9 cellular contexts compared by ENCODE assay signal in the genomic region with DNA sequence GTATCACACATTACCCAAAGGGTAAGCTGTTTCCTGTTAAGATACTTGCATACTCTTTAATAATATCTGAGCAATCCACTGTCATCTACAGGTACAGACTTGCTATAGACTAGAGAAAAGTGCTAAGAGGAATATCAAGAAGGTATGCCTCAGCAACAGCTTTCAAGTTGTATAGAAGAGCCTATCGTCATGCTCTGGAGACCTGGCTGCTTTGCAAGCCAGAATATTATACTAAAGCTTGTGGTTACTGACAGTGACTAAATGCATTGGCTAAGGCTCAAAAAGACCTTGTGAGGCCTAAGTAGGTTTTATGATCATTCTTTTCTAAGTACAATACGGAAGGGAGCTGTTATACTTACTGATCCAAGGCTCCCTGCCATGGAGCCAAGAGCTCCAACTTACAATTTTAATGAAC. TPM values are rescaled to one million over a fixed set of nuclear protein-coding genes. Genes with fewer than 3 reads are reported as not detected.
DNase-seq lines count a peak whose midpoint lies in the region; ATAC-seq and TF ChIP-seq lines count a peak whose summit lies in the region.
"Had no signal": no experiment of that assay in that cellular context is flagged by ENCODE, and none has a peak within 500 bp of the region (broad histone marks: within the 10 kb centered on the region; RNA-seq: fewer than 3 reads in every experiment).

No MANE protein-coding gene starts in this region.

- H3K4me1 ChIP-seq in tibial artery, result no peaks in the 10 kb centered on the region

- POLR2A ChIA-PET in activated CD4-positive, alpha-beta T cell treated with anti-CD3 and anti-CD28 coated beads, Interleukin-2, amount 10 ng/mL, durations not matched to agents 7 days and 5 days (lab: Charles Lee), result interaction anchor here (1.0 kb wide), 1 partner anchor 8 kb away, joined by 5 read pairs; no protein-coding TSS in a partner anchor

- CTCF ChIA-PET in activated CD4-positive, alpha-beta T cell treated with anti-CD3 and anti-CD28 coated beads, Interleukin-2, amount 10 ng/mL, durations not matched to agents 7 days and 5 days (lab: Charles Lee), result interaction anchor here (0.8 to 1.6 kb wide), 2 partner anchors 14 to 28 kb away, joined by 3 read pairs; no protein-coding TSS in a partner anchor

- H3K27ac Mint-ChIP-seq in activated CD4-positive, alpha-beta T cell treated with anti-CD3 and anti-CD28 coated beads, Interleukin-2, amount 10 ng/mL, durations not matched to agents 7 days and 5 days, result peak overlapping the region; percentile 19
- H3K27ac Mint-ChIP-seq: dendritic cell treated with granulocyte-macrophage colony-stimulating factor and Interleukin-4, amounts not matched to agents 40 ng/mL and 50 ng/mL, for 4 days had no signal

- no peak for TF ChIP-seq CTCF in tibial artery (IDR thresholded peaks at IDR 0.05)

- intact Hi-C loops in tibial artery (cut with DNase I; ENCODE audit: low total_unique reads), result no loop called here

- H3K4me1 Mint-ChIP-seq in activated CD4-positive, alpha-beta T cell treated with anti-CD3 and anti-CD28 coated beads, Interleukin-2, amount 10 ng/mL, durations not matched to agents 7 days and 5 days, result peaks cover 44% of the 10 kb centered on the region

- peaks cover 0 to 15% (median 7%) of the 10 kb centered on the region in 3 donors for H3K36me3 ChIP-seq in tibial artery

- no peaks in the 10 kb centered on the region for H3K9me3 Mint-ChIP-seq in activated CD4-positive, alpha-beta T cell treated with anti-CD3 and anti-CD28 coated beads, Interleukin-2, amount 10 ng/mL, durations not matched to agents 7 days and 5 days
- H3K9me3 Mint-ChIP-seq: dendritic cell treated with granulocyte-macrophage colony-stimulating factor and Interleukin-4, amounts not matched to agents 40 ng/mL and 50 ng/mL, for 4 days had no signal

- peak overlapping the region; percentile 94 for H3K27ac ChIP-seq in epithelial cell of prostate
- no peak overlapping the region for H3K27ac ChIP-seq in tibial artery

- peak; percentile 95 for ATAC-seq in HG02798 (IDR thresholded peaks at IDR 0.05; ENCODE audit: poor library complexity, unreplicated experiment)

- no peaks in the 10 kb centered on the region for H3K27me3 Mint-ChIP-seq in activated CD4-positive, alpha-beta T cell treated with anti-CD3 and anti-CD28 coated beads, Interleukin-2, amount 10 ng/mL, durations not matched to agents 7 days and 5 days
- H3K27me3 Mint-ChIP-seq: dendritic cell treated with granulocyte-macrophage colony-stimulating factor and Interleukin-4, amounts not matched to agents 40 ng/mL and 50 ng/mL, for 4 days had no signal

- no peaks in the 10 kb centered on the region for H3K9me3 ChIP-seq in tibial artery

- peaks cover 12% of the 10 kb centered on the region for H3K36me3 Mint-ChIP-seq in activated CD4-positive, alpha-beta T cell treated with anti-CD3 and anti-CD28 coated beads, Interleukin-2, amount 10 ng/mL, durations not matched to agents 7 days and 5 days (ENCODE audit: low read depth)

- no peaks in the 10 kb centered on the region for H3K27me3 ChIP-seq in tibial artery

- no peak overlapping the region for H3K4me3 ChIP-seq in tibial artery

- H3K4me3 Mint-ChIP-seq in activated CD4-positive, alpha-beta T cell treated with anti-CD3 and anti-CD28 coated beads, Interleukin-2, amount 10 ng/mL, durations not matched to agents 7 days and 5 days, result peak overlapping the region; percentile 58
- H3K4me3 Mint-ChIP-seq: dendritic cell treated with granulocyte-macrophage colony-stimulating factor and Interleukin-4, amounts not matched to agents 40 ng/mL and 50 ng/mL, for 4 days had no signal

- no peak for DNase-seq in activated CD4-positive, alpha-beta T cell treated with anti-CD3 and anti-CD28 coated beads, Interleukin-2, amount 10 ng/mL, durations not matched to agents 7 days and 5 days
- DNase-seq in activated CD4-positive, alpha-beta T cell treated with anti-CD3 and anti-CD28 coated beads, Interleukin-2, amount 50 U/mL, for 4 hours, result no peak
- peak; percentile 51 for DNase-seq in NCI-H226
- DNase-seq in epithelial cell of prostate (ENCODE audit: low read depth, low spot score), result peak; percentile 91
- DNase-seq in tibial artery, result no peak
- DNase-seq in NCI-H2171 treated with DMSO at 0.1 percent for 48 hours (lab: John Stamatoyannopoulos, UW), result no peak
- no peak for DNase-seq in NCI-H1436 (lab: John Stamatoyannopoulos, UW)

RNA-seq across cellular contexts. Expression of a gene that starts 11.3 kb away (rescaled TPM):
- total RNA-seq in activated CD4-positive, alpha-beta T cell treated with anti-CD3 and anti-CD28 coated beads, Interleukin-2, amount 10 ng/mL, durations not matched to agents 7 days and 5 days, result 10 to 100 TPM; 47.7 to 59.5 TPM

Comparison
In these comparisons a context has a peak if more than half of its experiments do, and no peak if none do; other contexts are left out.
1. DNase-seq: peak in NCI-H226 (single experiment) and epithelial cell of prostate (single experiment); none in activated CD4-positive, alpha-beta T cell treated with anti-CD3 and anti-CD28 coated beads, Interleukin-2, amount 10 ng/mL, durations not matched to agents 7 days and 5 days (single experiment), activated CD4-positive, alpha-beta T cell treated with anti-CD3 and anti-CD28 coated beads, Interleukin-2, amount 50 U/mL, for 4 hours (0 of 2), tibial artery (0 of 2), NCI-H2171 treated with DMSO at 0.1 percent for 48 hours (single experiment) and NCI-H1436 (single experiment).